In the genomic region with DNA sequence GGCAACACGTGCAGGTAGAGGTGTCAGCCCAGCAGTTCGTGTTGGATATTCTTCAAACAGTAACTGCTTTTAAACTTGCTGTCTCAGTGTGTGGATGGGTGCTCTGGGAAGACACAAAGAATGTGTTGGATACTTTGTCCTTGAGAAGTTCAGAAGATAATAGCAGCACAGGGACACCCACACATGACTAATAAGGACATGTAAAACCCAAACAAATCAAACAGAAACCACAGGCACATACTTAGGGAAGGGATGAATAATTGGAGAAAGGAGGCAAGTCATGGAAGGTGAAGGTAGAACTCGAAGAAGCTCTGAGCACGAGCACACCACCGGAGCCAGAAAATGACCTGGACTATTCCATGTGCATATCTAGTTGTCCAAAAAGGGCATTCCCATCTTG, we compare ENCODE assay signal across 18 cellular contexts.
DNase-seq lines count a peak whose midpoint lies in the region; ATAC-seq, FAIRE-seq and TF ChIP-seq lines count a peak whose summit lies in the region.
"Had no signal": no experiment of that assay in that cellular context is flagged by ENCODE, and none has a peak within 500 bp of the region (broad histone marks: within the 10 kb centered on the region; RNA-seq: fewer than 3 reads in every experiment).

No MANE protein-coding gene starts in this region.

- peak overlapping the region; percentile 77 for H3K4me3 Mint-ChIP-seq in natural killer cell treated with Interleukin-12 subunit alpha and Interleukin-12 subunit beta and Interleukin-15 and Interleukin-18, amount 100 ng/mL, for 72 hours

- H3K36me3 ChIP-seq in bronchial epithelial cell (ENCODE audit: control insufficient read depth, insufficient read depth, low read length) = no peaks in the 10 kb centered on the region
- H3K36me3 ChIP-seq: sigmoid colon, upper lobe of left lung had no signal

- intact Hi-C loops in cardiac septum (cut with DNase I) = no loop called here

- no peaks in the 10 kb centered on the region for H3K27me3 Mint-ChIP-seq in natural killer cell treated with Interleukin-12 subunit alpha and Interleukin-12 subunit beta and Interleukin-15 and Interleukin-18, amount 100 ng/mL, for 72 hours

- peaks cover 18% of the 10 kb centered on the region for H3K36me3 Mint-ChIP-seq in natural killer cell treated with Interleukin-12 subunit alpha and Interleukin-12 subunit beta and Interleukin-15 and Interleukin-18, amount 100 ng/mL, for 72 hours

- no peak overlapping the region for H3K4me3 ChIP-seq in bronchial epithelial cell (ENCODE audit: low read depth, low read length)
- H3K4me3 ChIP-seq: sigmoid colon, upper lobe of left lung had no signal

- peak; percentile 18 for DNase-seq in GM03348 (ENCODE audit: low spot score)
- peak; percentile 42 for DNase-seq in LHCN-M2 (ENCODE audit: low read depth)
- DNase-seq in bronchial epithelial cell (ENCODE audit: low read depth) = peak; percentile 44
- no peak for DNase-seq in natural killer cell treated with Interleukin-12 subunit alpha and Interleukin-12 subunit beta and Interleukin-15 and Interleukin-18, amount 100 ng/mL, for 72 hours (ENCODE audit: low spot score)
- DNase-seq in UCSD-AML1 (lab: John Stamatoyannopoulos, UW; ENCODE audit: unreplicated experiment) = no peak
- no peak for DNase-seq in cardiac septum (ENCODE audit: low spot score)
- no peak for DNase-seq in globus pallidus (ENCODE audit: low spot score)
- DNase-seq: activated CD4-positive, CD25-positive, alpha-beta regulatory T cell treated with anti-CD3 and anti-CD28 coated beads, Interleukin-2, amount 50 U/mL, for 72 hours; activated gamma-delta T cell treated with Interleukin-2 at 50 U/mL for 16 hours; AML-193; anterior cingulate cortex; KBM-7; naive thymus-derived CD8-positive, alpha-beta T cell; NCI-H510A; sigmoid colon; stimulated activated CD4-positive, alpha-beta T cell treated with anti-CD3 and anti-CD28 coated beads, Interleukin-1b, Interleukin-23, amount 100 ng/mL, for 48 hours; upper lobe of left lung had no signal

- peaks cover 63 to 65% of the 10 kb centered on the region in 2 donors for H3K4me1 Mint-ChIP-seq in natural killer cell treated with Interleukin-12 subunit alpha and Interleukin-12 subunit beta and Interleukin-15 and Interleukin-18, amount 100 ng/mL, for 72 hours (ENCODE audit: low read depth in 2 of 2)

- no peak for FAIRE-seq in bronchial epithelial cell (lab: Jason Lieb, UNC)

- no peak for ATAC-seq in natural killer cell treated with Interleukin-12 subunit alpha and Interleukin-12 subunit beta and Interleukin-15 and Interleukin-18, amount 100 ng/mL, for 72 hours
- no peak for ATAC-seq in HG03045 (IDR thresholded peaks at IDR 0.05; ENCODE audit: unreplicated experiment)

- H3K27me3 ChIP-seq in bronchial epithelial cell (ENCODE audit: control insufficient read depth, insufficient read depth, low read length) = no peaks in the 10 kb centered on the region
- H3K27me3 ChIP-seq: sigmoid colon, upper lobe of left lung had no signal

- peak overlapping the region; percentile 85 to 87 for H3K27ac Mint-ChIP-seq in natural killer cell treated with Interleukin-12 subunit alpha and Interleukin-12 subunit beta and Interleukin-15 and Interleukin-18, amount 100 ng/mL, for 72 hours

- H3K9me3 Mint-ChIP-seq in natural killer cell treated with Interleukin-12 subunit alpha and Interleukin-12 subunit beta and Interleukin-15 and Interleukin-18, amount 100 ng/mL, for 72 hours = no peaks in the 10 kb centered on the region

- no peak for TF ChIP-seq CTCF in bronchial epithelial cell (IDR thresholded peaks at IDR 0.05; ENCODE audit: insufficient read depth, low read length, severe bottlenecking)

Comparison
In these comparisons a context has a peak if more than half of its experiments do, and no peak if none do; other contexts are left out.
1. DNase-seq: peak in GM03348 (single experiment), LHCN-M2 (single experiment) and bronchial epithelial cell (single experiment); none in natural killer cell treated with Interleukin-12 subunit alpha and Interleukin-12 subunit beta and Interleukin-15 and Interleukin-18, amount 100 ng/mL, for 72 hours (single experiment), UCSD-AML1 (single experiment), cardiac septum (single experiment) and globus pallidus (single experiment).